ENCODE assay signal across 13 cellular contexts in genomic region chr1:201026746-201027145, GRCh38. TPM values are rescaled to one million over a fixed set of nuclear protein-coding genes. Genes with fewer than 3 reads are reported as not detected.
A peak's percentile ranks its signal among the peaks of the same experiment; 100 is the strongest.
DNase-seq lines count a peak whose midpoint lies in the region; ATAC-seq and TF ChIP-seq lines count a peak whose summit lies in the region.
"Had no signal": no experiment of that assay in that cellular context is flagged by ENCODE, and none has a peak within 500 bp of the region (broad histone marks: within the 10 kb centered on the region; RNA-seq: fewer than 3 reads in every experiment).

No MANE protein-coding gene starts in this region.

- H3K27me3 Mint-ChIP-seq in stimulated activated naive CD8-positive, alpha-beta T cell treated with anti-CD3 and anti-CD28 coated beads, Interleukin-15, amount 100 ng/mL, for 72 hours: no peaks in the 10 kb centered on the region

- H3K9me3 Mint-ChIP-seq in stimulated activated naive CD8-positive, alpha-beta T cell treated with anti-CD3 and anti-CD28 coated beads, Interleukin-15, amount 100 ng/mL, for 72 hours: no peaks in the 10 kb centered on the region

- H3F3A ChIP-seq in GM23248 (ENCODE audit: insufficient read depth): no peaks in the 10 kb centered on the region

- in situ Hi-C loops in GM23248 (cut with MboI): no loop called here

- no peaks in the 10 kb centered on the region for H3K9me2 ChIP-seq in GM23248 (ENCODE audit: insufficient read depth)
- H3K9me2 ChIP-seq: SK-N-SH had no signal

- H4K20me1 ChIP-seq in GM23248 (ENCODE audit: insufficient read depth): no peaks in the 10 kb centered on the region

- peak overlapping the region in 52 of 59 donors; percentile 7 to 90 (median 70) for H3K27ac ChIP-seq in dorsolateral prefrontal cortex
- H3K27ac ChIP-seq in upper lobe of right lung: no peak overlapping the region
- no peak overlapping the region for H3K27ac ChIP-seq in GM23248
- H3K27ac ChIP-seq: epithelial cell of prostate, vagina had no signal

- no peak for ATAC-seq in stimulated activated naive CD8-positive, alpha-beta T cell treated with anti-CD3 and anti-CD28 coated beads, Interleukin-15, amount 100 ng/mL, for 72 hours
- ATAC-seq in stimulated activated naive CD8-positive, alpha-beta T cell treated with anti-CD3 and anti-CD28 coated beads, Interleukin-15, Interleukin-2, amounts not matched to agents 100 U/mL and 50 U/mL, for 24 hours: no peak
- ATAC-seq in upper lobe of right lung: peak; percentile 23

- WGBS in GM23248 (ENCODE audit: low coverage in 1 of 2, low lambda C conversion rate in 2 of 2, missing lambda C conversion rate in 2 of 2), 2 experiments: 47 to 64% methylated on average over 4 of the region's 4 CpGs

- H3K4me3 ChIP-seq in dorsolateral prefrontal cortex (no peak overlapping the region), upper lobe of right lung (no peak overlapping the region), GM23248 (no peak overlapping the region)
- H3K4me3 ChIP-seq: vagina had no signal

- no peak for DNase-seq in stimulated activated naive CD8-positive, alpha-beta T cell treated with anti-CD3 and anti-CD28 coated beads, Interleukin-15, amount 100 ng/mL, for 72 hours
- no peak for DNase-seq in stimulated activated naive CD8-positive, alpha-beta T cell treated with anti-CD3 and anti-CD28 coated beads, Interleukin-15, Interleukin-2, amounts not matched to agents 100 U/mL and 50 U/mL, for 24 hours
- peak; percentile 77 for DNase-seq in RPMI8226
- no peak for DNase-seq in dorsolateral prefrontal cortex
- DNase-seq in upper lobe of right lung: no peak
- DNase-seq in NCI-H1694 (lab: John Stamatoyannopoulos, UW): no peak
- no peak for DNase-seq in H4 (ENCODE audit: low spot score)
- DNase-seq in GM23248: no peak
- DNase-seq: NCI-H1092 treated with DMSO at 0.1 percent for 48 hours, NCI-H524 treated with DMSO at 0.1 percent for 48 hours, SK-N-SH had no signal

- peak overlapping the region in 1 of 2 donors; percentile 44 for H3K4me3 Mint-ChIP-seq in stimulated activated naive CD8-positive, alpha-beta T cell treated with anti-CD3 and anti-CD28 coated beads, Interleukin-15, amount 100 ng/mL, for 72 hours

- H3K4me1 Mint-ChIP-seq in stimulated activated naive CD8-positive, alpha-beta T cell treated with anti-CD3 and anti-CD28 coated beads, Interleukin-15, amount 100 ng/mL, for 72 hours: peaks cover 46% of the 10 kb centered on the region

- H3K27me3 ChIP-seq in dorsolateral prefrontal cortex: no peaks in the 10 kb centered on the region
- no peaks in the 10 kb centered on the region for H3K27me3 ChIP-seq in upper lobe of right lung
- H3K27me3 ChIP-seq in GM23248 (replicated peaks; ENCODE audit: insufficient read depth): peaks cover 4% of the 10 kb centered on the region; the same call in 1 of the 2 replicates
- H3K27me3 ChIP-seq: vagina had no signal

- H3K36me3 ChIP-seq in upper lobe of right lung: no peaks in the 10 kb centered on the region
- no peaks in the 10 kb centered on the region for H3K36me3 ChIP-seq in GM23248 (ENCODE audit: low read depth)
- H3K36me3 ChIP-seq: vagina had no signal

- H3K9me3 ChIP-seq in upper lobe of right lung (no peaks in the 10 kb centered on the region), GM23248 (ENCODE audit: low read depth) (no peaks in the 10 kb centered on the region)
- H3K9me3 ChIP-seq: SK-N-SH, vagina had no signal

- H3K27ac Mint-ChIP-seq in stimulated activated naive CD8-positive, alpha-beta T cell treated with anti-CD3 and anti-CD28 coated beads, Interleukin-15, amount 100 ng/mL, for 72 hours: peak overlapping the region; percentile 5 to 55

- H3K4me1 ChIP-seq in upper lobe of right lung (peaks cover 56% of the 10 kb centered on the region), GM23248 (ENCODE audit: insufficient read depth) (peaks cover 5% of the 10 kb centered on the region; the same call in 1 of the 2 replicates)

- H2AFZ ChIP-seq in GM23248: no peak overlapping the region

- intact Hi-C loops in dorsolateral prefrontal cortex (cut with DNase I): no loop called here
- intact Hi-C loops in upper lobe of right lung (cut with DNase I): no loop called here

- no peaks in the 10 kb centered on the region for H3K79me2 ChIP-seq in GM23248 (ENCODE audit: insufficient read depth)

- TF ChIP-seq CTCF in dorsolateral prefrontal cortex (IDR thresholded peaks at IDR 0.05 in 54 of 56, conservative IDR thresholded peaks at IDR 0.05 in 2 of 56; ENCODE audit: low read depth in 1 of 56, partially characterized antibody in 56 of 56): no peak
- TF ChIP-seq CTCF in upper lobe of right lung (IDR thresholded peaks at IDR 0.05): no peak

- H3K4me2 ChIP-seq in GM23248 (ENCODE audit: unreplicated experiment): no peak overlapping the region
- H3K4me2 ChIP-seq: SK-N-SH had no signal

- no peak overlapping the region for H3K9ac ChIP-seq in GM23248
- H3K9ac ChIP-seq: SK-N-SH had no signal

RNA-seq across cellular contexts. Expression of gene KIF21B, which starts 3.2 kb away (rescaled TPM):
- total RNA-seq in dorsolateral prefrontal cortex: 10 to 100 TPM; 21.8 to 76.7 (median 45.0) TPM
- total RNA-seq in upper lobe of right lung: 5.7 TPM
- 2.1 and 2.4 TPM in 2 replicates for total RNA-seq in H4 (2014; rRNA removed; shearing (Covaris generic))
- total RNA-seq in GM23248 (2014; rRNA removed; shearing (Covaris generic)): under 0.01 TPM in 1 of 2 replicates, not detected in the other
- polyA plus RNA-seq in GM23248 (2016; fragmentation: Nextera tagmentation; extraction: Ambion mirVana): 0.03 and 0.04 TPM in 2 replicates

Comparison
In these comparisons a context has a peak if more than half of its experiments do, and no peak if none do; other contexts are left out.
1. H3K27ac ChIP-seq: peak in dorsolateral prefrontal cortex (52 of 59); none in upper lobe of right lung (single experiment) and GM23248 (single experiment).